26 cellular contexts compared by ENCODE assay signal in the genomic region with DNA sequence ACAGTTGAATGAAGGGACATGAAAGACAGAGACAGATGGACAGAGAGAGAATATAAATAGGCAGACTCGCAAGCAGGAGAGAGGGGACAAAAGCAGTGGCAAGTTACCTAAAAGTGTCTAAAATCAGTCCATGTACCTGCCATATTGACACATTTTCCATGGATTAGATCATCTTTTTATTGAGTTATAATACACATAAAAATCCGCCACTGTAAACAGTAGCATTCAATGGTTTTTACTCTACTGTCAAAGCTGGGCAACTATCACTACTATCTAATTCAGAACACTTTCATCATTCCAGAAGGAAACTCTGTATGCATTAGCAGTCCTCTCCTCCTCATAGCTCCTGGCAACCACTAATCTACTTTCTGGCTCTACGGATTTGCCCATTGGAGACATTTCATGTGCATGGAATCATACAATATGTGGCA. TPM values are rescaled to one million over a fixed set of nuclear protein-coding genes. Genes with fewer than 3 reads are reported as not detected.
"Had no signal": no experiment of that assay in that cellular context is flagged by ENCODE, and none has a peak within 500 bp of the region (broad histone marks: within the 10 kb centered on the region; RNA-seq: fewer than 3 reads in every experiment).

No MANE protein-coding gene starts in this region.

- H3K27ac ChIP-seq: coronary artery, esophagus squamous epithelium, gastrocnemius medialis, left ventricle myocardium inferior, pancreas, psoas muscle, right atrium auricular region, stomach, suprapubic skin, transverse colon, vagina had no signal

- H3K4me1 Mint-ChIP-seq: endodermal cell, mesothelial cell of epicardium, nephron had no signal

- H3K9me3 ChIP-seq: esophagus squamous epithelium, gastrocnemius medialis, pancreas, psoas muscle, right atrium auricular region, stomach, suprapubic skin, transverse colon, vagina had no signal

- H3K27ac Mint-ChIP-seq: activated naive CD4-positive, alpha-beta T cell treated with anti-CD3 and anti-CD28 coated beads for 36 hours; activated naive CD8-positive, alpha-beta T cell treated with anti-CD3 and anti-CD28 coated beads, Interleukin-2, amount 10 ng/mL, durations not matched to agents 7 days and 5 days; endodermal cell; mesothelial cell of epicardium; nephron had no signal

- H3K4me3 Mint-ChIP-seq: activated naive CD4-positive, alpha-beta T cell treated with anti-CD3 and anti-CD28 coated beads for 36 hours; activated naive CD8-positive, alpha-beta T cell treated with anti-CD3 and anti-CD28 coated beads, Interleukin-2, amount 10 ng/mL, durations not matched to agents 7 days and 5 days; endodermal cell; mesothelial cell of epicardium; nephron had no signal

- H3K4me1 ChIP-seq: esophagus squamous epithelium, gastrocnemius medialis, left ventricle myocardium inferior, pancreas, psoas muscle, right atrium auricular region, stomach, suprapubic skin, transverse colon, vagina had no signal

- DNase-seq: activated CD4-positive, alpha-beta T cell treated with anti-CD3 and anti-CD28 coated beads, Interleukin-2, amount 50 U/mL, for 1 hour; activated naive CD4-positive, alpha-beta T cell treated with anti-CD3 and anti-CD28 coated beads for 36 hours; activated naive CD8-positive, alpha-beta T cell treated with anti-CD3 and anti-CD28 coated beads, Interleukin-2, amount 10 ng/mL, durations not matched to agents 7 days and 5 days; activated T-cell treated with anti-CD3 and anti-CD28 coated beads for 4 hours; amniotic stem cell; cerebellar nuclear complex; endodermal cell; esophagus squamous epithelium; gastrocnemius medialis; hippocampal formation; left ventricle myocardium inferior; mammary epithelial cell; pancreas; psoas muscle; stimulated activated CD4-positive, alpha-beta T cell treated with anti-CD3 and anti-CD28 coated beads, Interleukin-12 subunit alpha, Interleukin-12 subunit beta, amount 100 ng/mL, for 4 hours; stomach; transverse colon had no signal

- H3K27me3 ChIP-seq: esophagus squamous epithelium, gastrocnemius medialis, pancreas, right atrium auricular region, stomach, suprapubic skin, transverse colon, vagina had no signal

- H3K36me3 ChIP-seq: esophagus squamous epithelium, gastrocnemius medialis, left ventricle myocardium inferior, pancreas, right atrium auricular region, stomach, suprapubic skin, transverse colon, vagina had no signal

- ATAC-seq: gastrocnemius medialis, pancreas, psoas muscle had no signal

- H3K4me3 ChIP-seq: coronary artery, esophagus squamous epithelium, gastrocnemius medialis, left ventricle myocardium inferior, pancreas, psoas muscle, right atrium auricular region, stomach, suprapubic skin, transverse colon, vagina had no signal

RNA-seq across cellular contexts. Expression of a gene that starts 10.1 kb away (rescaled TPM):
- total RNA-seq: activated naive CD4-positive, alpha-beta T cell treated with anti-CD3 and anti-CD28 coated beads for 36 hours; activated naive CD8-positive, alpha-beta T cell treated with anti-CD3 and anti-CD28 coated beads, Interleukin-2, amount 10 ng/mL, durations not matched to agents 7 days and 5 days; bronchial epithelial cell; esophagus squamous epithelium; gastrocnemius medialis; left ventricle myocardium inferior; mammary epithelial cell; psoas muscle; right atrium auricular region; skeletal muscle tissue; suprapubic skin; T-helper 1 cell treated with Interleukin-12 subunit alpha and Interleukin-12 subunit beta and Interleukin-4 antibody, amounts not matched to agents 30 ng/mL and 1 ng/mL, for 36 hours; transverse colon had no signal
- polyA plus RNA-seq: mammary epithelial cell had no signal
